In genomic region chr7:1666779-1667565, GRCh38 we compare ENCODE assay signal across 8 cellular contexts. TPM values are rescaled to one million over a fixed set of nuclear protein-coding genes. Genes with fewer than 3 reads are reported as not detected.
A peak's percentile ranks its signal among the peaks of the same experiment; 100 is the strongest.
DNase-seq lines count a peak whose midpoint lies in the region; ATAC-seq and TF ChIP-seq lines count a peak whose summit lies in the region.

No MANE protein-coding gene starts in this region.

- no peaks in the 10 kb centered on the region for H3K36me3 ChIP-seq in lower lobe of right lung

- intact Hi-C loops in activated CD8-positive, alpha-beta T cell treated with anti-CD3 and anti-CD28 coated beads for 36 hours (cut with micrococcal nuclease), result no loop called here
- intact Hi-C loops in lower lobe of right lung (cut with DNase I), result no loop called here

- TF ChIP-seq CTCF in activated CD8-positive, alpha-beta T cell treated with anti-CD3 and anti-CD28 coated beads for 36 hours (IDR thresholded peaks at IDR 0.05), result no peak
- TF ChIP-seq CTCF in cardiac fibroblast (IDR thresholded peaks at IDR 0.05; ENCODE audit: low read depth, low read length) (no peak), lower lobe of right lung (IDR thresholded peaks at IDR 0.05) (no peak)

- peak; percentile 10 for DNase-seq in activated CD8-positive, alpha-beta T cell treated with anti-CD3 and anti-CD28 coated beads for 36 hours
- no peak for DNase-seq in activated CD8-positive, alpha-beta T cell treated with anti-CD3 and anti-CD28 coated beads, Interleukin-2, amount 10 ng/mL, durations not matched to agents 7 days and 5 days
- no peak for DNase-seq in cardiac fibroblast (ENCODE audit: low read depth in 2 of 2)
- DNase-seq in lower lobe of right lung, result peak; percentile 40
- peak; percentile 40 for DNase-seq in ureter (ENCODE audit: low spot score)
- DNase-seq in NCI-H2107 treated with DMSO at 0.1 percent for 48 hours (lab: John Stamatoyannopoulos, UW; ENCODE audit: unreplicated experiment), result no peak
- no peak for DNase-seq in DMS153 (lab: John Stamatoyannopoulos, UW)

- peaks cover 38% of the 10 kb centered on the region for H3K4me1 ChIP-seq in lower lobe of right lung

- peaks cover 36% of the 10 kb centered on the region for H3K27me3 Mint-ChIP-seq in activated CD8-positive, alpha-beta T cell treated with anti-CD3 and anti-CD28 coated beads for 36 hours
- peaks cover 38% of the 10 kb centered on the region for H3K27me3 Mint-ChIP-seq in activated CD8-positive, alpha-beta T cell treated with anti-CD3 and anti-CD28 coated beads, Interleukin-2, amount 10 ng/mL, durations not matched to agents 7 days and 5 days (ENCODE audit: low read depth)

- H3K4me3 ChIP-seq in cardiac fibroblast (replicated peaks in 1 of 2; ENCODE audit: low read depth in 2 of 2, low read length in 2 of 2) (peak overlapping the region; percentile 32 to 41), lower lobe of right lung (peak overlapping the region; percentile 60)

- H3K9me3 Mint-ChIP-seq in activated CD8-positive, alpha-beta T cell treated with anti-CD3 and anti-CD28 coated beads for 36 hours, result no peaks in the 10 kb centered on the region
- H3K9me3 Mint-ChIP-seq in activated CD8-positive, alpha-beta T cell treated with anti-CD3 and anti-CD28 coated beads, Interleukin-2, amount 10 ng/mL, durations not matched to agents 7 days and 5 days (ENCODE audit: insufficient read depth), result no peaks in the 10 kb centered on the region

- H3K9me3 ChIP-seq in lower lobe of right lung, result no peaks in the 10 kb centered on the region

- CTCF ChIA-PET in activated CD8-positive, alpha-beta T cell treated with anti-CD3 and anti-CD28 coated beads for 36 hours (lab: Charles Lee), result interaction anchor here (2.0 kb wide), 1 partner anchor 43 kb away, joined by 6 read pairs; no protein-coding TSS in a partner anchor
- CTCF ChIA-PET in activated CD8-positive, alpha-beta T cell treated with anti-CD3 and anti-CD28 coated beads, Interleukin-2, amount 10 ng/mL, durations not matched to agents 7 days and 5 days (lab: Charles Lee), result no interaction called here

- H3K36me3 Mint-ChIP-seq in activated CD8-positive, alpha-beta T cell treated with anti-CD3 and anti-CD28 coated beads for 36 hours (ENCODE audit: low read depth), result no peaks in the 10 kb centered on the region
- no peaks in the 10 kb centered on the region for H3K36me3 Mint-ChIP-seq in activated CD8-positive, alpha-beta T cell treated with anti-CD3 and anti-CD28 coated beads, Interleukin-2, amount 10 ng/mL, durations not matched to agents 7 days and 5 days (ENCODE audit: low read depth)

- no peak overlapping the region for H3K27ac Mint-ChIP-seq in activated CD8-positive, alpha-beta T cell treated with anti-CD3 and anti-CD28 coated beads for 36 hours
- H3K27ac Mint-ChIP-seq in activated CD8-positive, alpha-beta T cell treated with anti-CD3 and anti-CD28 coated beads, Interleukin-2, amount 10 ng/mL, durations not matched to agents 7 days and 5 days, result no peak overlapping the region

- H3K4me1 Mint-ChIP-seq in activated CD8-positive, alpha-beta T cell treated with anti-CD3 and anti-CD28 coated beads for 36 hours (ENCODE audit: low read depth), result peaks cover 5% of the 10 kb centered on the region
- peaks cover 4% of the 10 kb centered on the region for H3K4me1 Mint-ChIP-seq in activated CD8-positive, alpha-beta T cell treated with anti-CD3 and anti-CD28 coated beads, Interleukin-2, amount 10 ng/mL, durations not matched to agents 7 days and 5 days (ENCODE audit: low read depth)

- POLR2A ChIA-PET in activated CD8-positive, alpha-beta T cell treated with anti-CD3 and anti-CD28 coated beads for 36 hours (lab: Charles Lee), result no interaction called here
- POLR2A ChIA-PET in activated CD8-positive, alpha-beta T cell treated with anti-CD3 and anti-CD28 coated beads, Interleukin-2, amount 10 ng/mL, durations not matched to agents 7 days and 5 days (lab: Charles Lee), result no interaction called here

- no peak for ATAC-seq in activated CD8-positive, alpha-beta T cell treated with anti-CD3 and anti-CD28 coated beads for 36 hours
- no peak for ATAC-seq in activated CD8-positive, alpha-beta T cell treated with anti-CD3 and anti-CD28 coated beads, Interleukin-2, amount 10 ng/mL, durations not matched to agents 7 days and 5 days
- ATAC-seq in lower lobe of right lung, result peak; percentile 11 to 26
- ATAC-seq in HG03460 (IDR thresholded peaks at IDR 0.05; ENCODE audit: unreplicated experiment), result no peak

- H3K4me3 Mint-ChIP-seq in activated CD8-positive, alpha-beta T cell treated with anti-CD3 and anti-CD28 coated beads for 36 hours, result peak overlapping the region; percentile 47
- H3K4me3 Mint-ChIP-seq in activated CD8-positive, alpha-beta T cell treated with anti-CD3 and anti-CD28 coated beads, Interleukin-2, amount 10 ng/mL, durations not matched to agents 7 days and 5 days, result no peak overlapping the region

- H3K27ac ChIP-seq in lower lobe of right lung, result no peak overlapping the region

- peaks cover 96% of the 10 kb centered on the region for H3K27me3 ChIP-seq in lower lobe of right lung (ENCODE audit: low read depth)

RNA-seq across cellular contexts. Expression of gene ELFN1, which starts 3.1 kb away (rescaled TPM):
- under 1 TPM; 0.20 to 0.36 TPM for total RNA-seq in activated CD8-positive, alpha-beta T cell treated with anti-CD3 and anti-CD28 coated beads for 36 hours
- not detected for total RNA-seq in activated CD8-positive, alpha-beta T cell treated with anti-CD3 and anti-CD28 coated beads, Interleukin-2, amount 10 ng/mL, durations not matched to agents 7 days and 5 days
- total RNA-seq in lower lobe of right lung, result 1.4 TPM
- 1.7 TPM for total RNA-seq in ureter

Comparison
In these comparisons a context has a peak if more than half of its experiments do, and no peak if none do; other contexts are left out.
1. DNase-seq: peak in activated CD8-positive, alpha-beta T cell treated with anti-CD3 and anti-CD28 coated beads for 36 hours (single experiment), lower lobe of right lung (single experiment) and ureter (single experiment); none in activated CD8-positive, alpha-beta T cell treated with anti-CD3 and anti-CD28 coated beads, Interleukin-2, amount 10 ng/mL, durations not matched to agents 7 days and 5 days (single experiment), cardiac fibroblast (0 of 2), NCI-H2107 treated with DMSO at 0.1 percent for 48 hours (single experiment) and DMS153 (single experiment).
2. ATAC-seq: peak in lower lobe of right lung (2 of 2); none in activated CD8-positive, alpha-beta T cell treated with anti-CD3 and anti-CD28 coated beads for 36 hours (single experiment), activated CD8-positive, alpha-beta T cell treated with anti-CD3 and anti-CD28 coated beads, Interleukin-2, amount 10 ng/mL, durations not matched to agents 7 days and 5 days (single experiment) and HG03460 (single experiment).